Comparison of ENCODE assay signal across 9 cellular contexts in the genomic region with DNA sequence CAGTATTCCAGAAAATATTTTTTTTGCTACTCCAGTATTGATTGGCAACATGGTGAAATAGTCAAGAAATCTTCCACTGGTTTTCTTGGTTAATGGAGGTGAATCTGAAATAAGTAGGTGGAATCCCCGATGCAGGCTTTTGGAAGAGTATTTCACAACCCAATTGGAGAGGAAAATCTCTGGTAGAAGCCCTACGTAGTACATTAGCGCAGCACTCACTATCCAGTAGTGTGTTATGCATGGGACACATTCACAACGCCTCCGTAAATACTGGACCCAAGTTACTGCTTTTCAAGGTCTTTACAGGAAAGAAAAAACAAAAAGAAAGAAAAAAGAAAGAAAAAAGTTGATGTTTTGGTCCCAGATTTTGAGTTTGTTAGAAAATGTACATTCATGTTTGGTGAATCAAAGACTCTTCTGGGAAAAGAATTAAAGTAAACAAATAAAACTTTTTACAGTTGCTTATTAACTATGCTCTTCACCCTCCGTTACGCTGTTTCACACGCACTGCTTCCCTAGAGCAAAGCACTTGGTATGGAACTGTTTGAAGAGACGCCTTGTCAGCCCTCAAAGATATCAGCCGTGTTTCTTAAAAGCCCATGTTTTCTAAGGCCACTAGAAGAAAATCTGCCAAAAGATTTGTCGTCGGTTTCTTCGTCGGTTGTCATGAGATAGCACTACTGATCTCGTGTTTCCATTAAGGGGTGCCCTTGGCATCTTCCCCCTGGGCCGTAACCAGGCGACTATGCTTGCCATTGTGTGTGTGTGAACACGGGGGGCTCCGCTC.
A peak's percentile ranks its signal among the peaks of the same experiment; 100 is the strongest.
DNase-seq lines count a peak whose midpoint lies in the region; ATAC-seq and TF ChIP-seq lines count a peak whose summit lies in the region.
"Had no signal": no experiment of that assay in that cellular context is flagged by ENCODE, and none has a peak within 500 bp of the region (broad histone marks: within the 10 kb centered on the region; RNA-seq: fewer than 3 reads in every experiment).

No MANE protein-coding gene starts in this region.

- no peaks in the 10 kb centered on the region for H3K36me3 Mint-ChIP-seq in activated CD4-positive, alpha-beta T cell treated with anti-CD3 and anti-CD28 coated beads for 36 hours (ENCODE audit: low read depth)
- H3K36me3 Mint-ChIP-seq in activated naive CD8-positive, alpha-beta T cell: no peaks in the 10 kb centered on the region
- no peaks in the 10 kb centered on the region for H3K36me3 Mint-ChIP-seq in stimulated activated effector memory CD8-positive, alpha-beta T cell treated with anti-CD3 and anti-CD28 coated beads, Interleukin-12 subunit alpha, Interleukin-12 subunit beta, amount 100 ng/mL, for 72 hours

- peak overlapping the region; percentile 57 for H3K4me3 Mint-ChIP-seq in activated CD4-positive, alpha-beta T cell treated with anti-CD3 and anti-CD28 coated beads for 36 hours
- peak overlapping the region; percentile 81 for H3K4me3 Mint-ChIP-seq in activated naive CD8-positive, alpha-beta T cell
- peak overlapping the region; percentile 66 for H3K4me3 Mint-ChIP-seq in stimulated activated effector memory CD8-positive, alpha-beta T cell treated with anti-CD3 and anti-CD28 coated beads, Interleukin-12 subunit alpha, Interleukin-12 subunit beta, amount 100 ng/mL, for 72 hours

- H3K4me3 ChIP-seq in kidney epithelial cell (ENCODE audit: low read depth, low read length): peak overlapping the region; percentile 30

- H3K36me3 ChIP-seq in kidney epithelial cell (ENCODE audit: control insufficient read depth, insufficient read depth, low read length): no peaks in the 10 kb centered on the region
- H3K36me3 ChIP-seq: uterus had no signal

- intact Hi-C loops in activated CD4-positive, alpha-beta T cell treated with anti-CD3 and anti-CD28 coated beads for 36 hours (cut with DNase I, micrococcal nuclease): no loop called here

- peaks cover 36% of the 10 kb centered on the region for H3K27me3 Mint-ChIP-seq in activated CD4-positive, alpha-beta T cell treated with anti-CD3 and anti-CD28 coated beads for 36 hours
- peaks cover 35% of the 10 kb centered on the region for H3K27me3 Mint-ChIP-seq in activated naive CD8-positive, alpha-beta T cell

- CTCF ChIA-PET in activated CD4-positive, alpha-beta T cell treated with anti-CD3 and anti-CD28 coated beads for 36 hours (lab: Charles Lee): interaction anchor here (1.0 to 1.7 kb wide), 3 partner anchors 8 to 35 kb away, joined by 3 to 5 read pairs (median 3); no protein-coding TSS in a partner anchor

- peaks cover 4% of the 10 kb centered on the region for H3K4me1 Mint-ChIP-seq in activated CD4-positive, alpha-beta T cell treated with anti-CD3 and anti-CD28 coated beads for 36 hours
- H3K4me1 Mint-ChIP-seq in activated naive CD8-positive, alpha-beta T cell (ENCODE audit: low read depth): peaks cover 10% of the 10 kb centered on the region
- peaks cover 17% of the 10 kb centered on the region for H3K4me1 Mint-ChIP-seq in stimulated activated effector memory CD8-positive, alpha-beta T cell treated with anti-CD3 and anti-CD28 coated beads, Interleukin-12 subunit alpha, Interleukin-12 subunit beta, amount 100 ng/mL, for 72 hours

- H3K27ac Mint-ChIP-seq in activated CD4-positive, alpha-beta T cell treated with anti-CD3 and anti-CD28 coated beads for 36 hours: no peak overlapping the region
- H3K27ac Mint-ChIP-seq in activated naive CD8-positive, alpha-beta T cell: no peak overlapping the region
- H3K27ac Mint-ChIP-seq in stimulated activated effector memory CD8-positive, alpha-beta T cell treated with anti-CD3 and anti-CD28 coated beads, Interleukin-12 subunit alpha, Interleukin-12 subunit beta, amount 100 ng/mL, for 72 hours: no peak overlapping the region

- POLR2A ChIA-PET in activated CD4-positive, alpha-beta T cell treated with anti-CD3 and anti-CD28 coated beads for 36 hours (lab: Charles Lee): no interaction called here

- no peak for ATAC-seq in activated CD4-positive, alpha-beta T cell treated with anti-CD3 and anti-CD28 coated beads for 36 hours
- ATAC-seq in stimulated activated effector memory CD8-positive, alpha-beta T cell treated with anti-CD3 and anti-CD28 coated beads, Interleukin-12 subunit alpha, Interleukin-12 subunit beta, amount 100 ng/mL, for 72 hours: no peak
- ATAC-seq in GM19467 (IDR thresholded peaks at IDR 0.05; ENCODE audit: unreplicated experiment): no peak

- H3K9me3 Mint-ChIP-seq in activated CD4-positive, alpha-beta T cell treated with anti-CD3 and anti-CD28 coated beads for 36 hours (ENCODE audit: low read depth): no peaks in the 10 kb centered on the region
- H3K9me3 Mint-ChIP-seq in activated naive CD8-positive, alpha-beta T cell (ENCODE audit: low read depth): no peaks in the 10 kb centered on the region
- H3K9me3 Mint-ChIP-seq in stimulated activated effector memory CD8-positive, alpha-beta T cell treated with anti-CD3 and anti-CD28 coated beads, Interleukin-12 subunit alpha, Interleukin-12 subunit beta, amount 100 ng/mL, for 72 hours: no peaks in the 10 kb centered on the region

- TF ChIP-seq CTCF in kidney epithelial cell (IDR thresholded peaks at IDR 0.05; ENCODE audit: insufficient read depth, low read length, poor library complexity, severe bottlenecking): no peak

- no peaks in the 10 kb centered on the region for H3K27me3 ChIP-seq in kidney epithelial cell (ENCODE audit: control insufficient read depth, insufficient read depth, low read length)
- H3K27me3 ChIP-seq: uterus had no signal

- DNase-seq in activated CD4-positive, alpha-beta T cell treated with anti-CD3 and anti-CD28 coated beads for 36 hours: no peak
- DNase-seq in activated CD4-positive, alpha-beta T cell treated with anti-CD3 and anti-CD28 coated beads, Interleukin-2, amount 50 U/mL, for 48 hours: no peak
- DNase-seq in kidney epithelial cell (ENCODE audit: low read depth) (no peak), retina (no peak), NCI-H524 (lab: John Stamatoyannopoulos, UW) (no peak)
- no peak for DNase-seq in stimulated activated effector memory CD8-positive, alpha-beta T cell treated with anti-CD3 and anti-CD28 coated beads, Interleukin-12 subunit alpha, Interleukin-12 subunit beta, amount 100 ng/mL, for 72 hours (ENCODE audit: low spot score in 2 of 2)
- DNase-seq: uterus had no signal
